ENCODE assay signal across 8 cellular contexts in genomic region chr12:56190695-56191155, GRCh38. TPM values are rescaled to one million over a fixed set of nuclear protein-coding genes. Genes with fewer than 3 reads are reported as not detected.
A peak's percentile ranks its signal among the peaks of the same experiment; 100 is the strongest.
DNase-seq lines count a peak whose midpoint lies in the region; ATAC-seq lines count a peak whose summit lies in the region.

No MANE protein-coding gene starts in this region.

- peak; percentile 65 for DNase-seq in OCI-M1 (lab: John Stamatoyannopoulos, UW)
- DNase-seq in pons (ENCODE audit: low spot score), result peak; percentile 16
- DNase-seq in NK-92 treated with Interleukin-12 subunit alpha and Interleukin-12 subunit beta, amount 100 ng/mL, for 24 hours (lab: John Stamatoyannopoulos, UW), result no peak
- DNase-seq in GDM1 (lab: John Stamatoyannopoulos, UW), result no peak
- no peak for DNase-seq in ureter (ENCODE audit: low spot score)

- peak overlapping the region; percentile 2 to 99 for H3K27ac ChIP-seq in esophagus (ENCODE audit: low read depth in 2 of 2, low read length in 1 of 2)

- H3K4me1 ChIP-seq in esophagus (ENCODE audit: control insufficient read depth in 2 of 2, insufficient read depth in 2 of 2, low read length in 1 of 2), result peaks cover 0 to 2% of the 10 kb centered on the region in 2 donors

- WGBS in esophagus, 2 donors, result 21 to 25% methylated on average over 9 of the region's 9 CpGs

- peaks cover 0 to 2% of the 10 kb centered on the region in 2 donors for H3K36me3 ChIP-seq in esophagus (ENCODE audit: control insufficient read depth in 2 of 2, insufficient read depth in 2 of 2, low read length in 1 of 2)

- H3K4me3 ChIP-seq in GM08714 (ENCODE audit: low read length) (peak overlapping the region; percentile 92; the same call in 1 of the 2 replicates), esophagus (ENCODE audit: low read depth in 1 of 2, low read length in 2 of 2) (peak overlapping the region in 1 of 2 donors; percentile 83)

- ATAC-seq in HG03520 (IDR thresholded peaks at IDR 0.05; ENCODE audit: unreplicated experiment), result no peak

- no peaks in the 10 kb centered on the region for H3K27me3 ChIP-seq in esophagus (ENCODE audit: control insufficient read depth in 1 of 2, insufficient read depth in 2 of 2, low read length in 2 of 2)

- no peaks in the 10 kb centered on the region for H3K9me3 ChIP-seq in esophagus (ENCODE audit: control insufficient read depth in 2 of 2, insufficient read depth in 1 of 2, low read depth in 1 of 2, low read length in 1 of 2)

RNA-seq across cellular contexts. Expression of gene SMARCC2, which starts 1.4 kb away (rescaled TPM):
- polyA plus RNA-seq in esophagus, result 10 to 100 TPM; 21.4 to 31.4 TPM
- 142 TPM for total RNA-seq in ureter

RNA-seq across cellular contexts. Expression of gene RNF41, which starts 31.0 kb away (rescaled TPM):
- 10 to 100 TPM in 1 of 2 donors, 1 to 10 TPM in 1; 7.9 to 17.5 TPM for polyA plus RNA-seq in esophagus
- total RNA-seq in ureter, result 48.8 TPM

RNA-seq across cellular contexts. Expression of gene MYL6, which starts 32.6 kb away (rescaled TPM):
- polyA plus RNA-seq in esophagus, result 1,000 to 10,000 TPM; 1,769 to 2,908 TPM
- 1,884 TPM for total RNA-seq in ureter

RNA-seq across cellular contexts. Expression of gene NABP2, which starts 33.4 kb away (rescaled TPM):
- polyA plus RNA-seq in esophagus, result 10 to 100 TPM; 10.2 to 19.1 TPM
- total RNA-seq in ureter, result 27.9 TPM

RNA-seq across cellular contexts. Expression of gene MYL6B, which starts 38.3 kb away (rescaled TPM):
- polyA plus RNA-seq in esophagus, result 10 to 100 TPM; 57.3 to 57.7 TPM
- 37.8 TPM for total RNA-seq in ureter

Comparison
In these comparisons a context has a peak if more than half of its experiments do, and no peak if none do; other contexts are left out.
1. DNase-seq: peak in OCI-M1 (single experiment) and pons (single experiment); none in NK-92 treated with Interleukin-12 subunit alpha and Interleukin-12 subunit beta, amount 100 ng/mL, for 24 hours (single experiment), GDM1 (single experiment) and ureter (single experiment).